27 cellular contexts compared by ENCODE assay signal in the genomic region with DNA sequence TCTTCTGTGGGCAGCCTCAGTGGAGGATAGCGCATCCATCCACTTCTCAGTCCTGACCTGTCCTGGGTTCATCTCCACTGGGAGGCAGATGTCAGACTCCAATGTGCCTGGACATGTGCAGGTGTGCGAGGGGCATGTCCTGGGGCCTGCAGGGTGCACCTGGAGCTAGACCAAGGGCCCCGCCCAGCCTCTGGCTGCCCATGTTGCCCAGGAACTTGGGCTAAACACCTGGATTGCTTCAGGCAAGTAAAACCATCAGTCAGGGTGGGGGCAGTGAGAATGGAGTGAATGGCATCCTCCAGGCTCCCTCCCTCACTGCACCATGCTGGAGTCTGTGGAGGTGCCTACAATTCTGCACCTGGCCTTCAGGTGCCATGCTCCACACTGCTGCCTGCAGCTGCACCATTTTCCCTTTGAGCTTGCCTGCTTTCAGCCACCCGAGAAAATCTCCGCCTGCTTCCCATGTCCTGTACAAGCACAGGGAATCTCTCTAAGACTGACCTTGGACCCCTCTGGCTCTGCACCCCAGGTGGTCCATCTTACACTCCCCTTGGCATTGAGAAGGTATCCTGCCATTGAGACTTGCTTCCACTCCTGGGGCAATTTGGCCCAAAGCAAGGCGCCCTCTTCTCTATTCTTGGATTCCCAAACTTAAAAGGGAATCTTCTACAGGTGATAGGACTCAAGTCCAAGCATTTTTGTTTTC. TPM values are rescaled to one million over a fixed set of nuclear protein-coding genes. Genes with fewer than 3 reads are reported as not detected.
"Had no signal": no experiment of that assay in that cellular context is flagged by ENCODE, and none has a peak within 500 bp of the region (broad histone marks: within the 10 kb centered on the region; RNA-seq: fewer than 3 reads in every experiment).

No MANE protein-coding gene starts in this region.

- H3K4me1 ChIP-seq: ascending aorta, gastrocnemius medialis, lower lobe of right lung had no signal

- FAIRE-seq: endometrium, islet of Langerhans had no signal

- H3K36me3 ChIP-seq: ascending aorta, gastrocnemius medialis, lower lobe of right lung, stomach, thyroid gland, upper lobe of left lung, vagina, WERI-Rb-1 had no signal

- H3K9me3 ChIP-seq: ascending aorta, gastrocnemius medialis, left lung, lower lobe of right lung, mucosa of descending colon, stomach, thyroid gland, upper lobe of left lung, vagina had no signal

- H3K4me3 ChIP-seq: ascending aorta, gastrocnemius medialis, left lung, lower lobe of right lung, mucosa of descending colon, stomach, thyroid gland, upper lobe of left lung, vagina had no signal

- H3K27me3 ChIP-seq: thyroid gland, vagina had no signal

- H3K27ac ChIP-seq: ascending aorta, epithelial cell of prostate, gastrocnemius medialis, left lung, lower lobe of right lung, stomach, thyroid gland, upper lobe of left lung, vagina, WERI-Rb-1 had no signal

- DNase-seq: activated CD4-positive, alpha-beta memory T cell treated with anti-CD3 and anti-CD28 coated beads, Interleukin-2, amount 10 ng/mL, durations not matched to agents 7 days and 5 days; activated CD4-positive, alpha-beta T cell treated with anti-CD3 and anti-CD28 coated beads, Interleukin-2, amount 10 ng/mL, durations not matched to agents 7 days and 5 days; activated CD4-positive, CD25-positive, alpha-beta regulatory T cell treated with anti-CD3 and anti-CD28 coated beads, Interleukin-2, amount 50 U/mL, for 72 hours; activated effector memory CD4-positive, alpha-beta T cell treated with anti-CD3 and anti-CD28 coated beads, Interleukin-2, amount 50 U/mL, for 16 hours; activated naive CD4-positive, alpha-beta T cell treated with anti-CD3 and anti-CD28 coated beads, Interleukin-2, amount 10 ng/mL, durations not matched to agents 7 days and 5 days; activated naive CD8-positive, alpha-beta T cell treated with anti-CD3 and anti-CD28 coated beads, Interleukin-2, amount 10 ng/mL, durations not matched to agents 7 days and 5 days; activated T-cell treated with anti-CD3 and anti-CD28 coated beads, Interleukin-2, amount 50 U/mL, for 1 hour; effector CD4-positive, alpha-beta T cell; gastrocnemius medialis; glutamatergic neuron; left lung; lower lobe of right lung; mucosa of descending colon; right cardiac atrium; stimulated activated CD4-positive, alpha-beta T cell treated with anti-CD3 and anti-CD28 coated beads, Interleukin-15, amount 100 ng/mL, for 24 hours; stimulated activated CD4-positive, alpha-beta T cell treated with anti-CD3 and anti-CD28 coated beads, Interleukin-2, amount 100 ng/mL, for 24 hours; stimulated activated naive B cell treated with anti-CD40 and anti-IgM and Interleukin-4, amounts not matched to agents 10 μg/mL and 1 μg/mL and 100 μg/mL, for 72 hours; stomach; T-helper 9 cell; thyroid gland; WERI-Rb-1 had no signal

RNA-seq across cellular contexts. Expression of gene SPDYE4, which starts 42.9 kb away (rescaled TPM):
- polyA plus RNA-seq: right cardiac atrium, stomach had no signal

RNA-seq across cellular contexts. Expression of gene CCDC42, which starts 56.7 kb away (rescaled TPM):
- polyA plus RNA-seq: right cardiac atrium, stomach had no signal
